1 cellular context compared by ENCODE assay signal in the genomic region with DNA sequence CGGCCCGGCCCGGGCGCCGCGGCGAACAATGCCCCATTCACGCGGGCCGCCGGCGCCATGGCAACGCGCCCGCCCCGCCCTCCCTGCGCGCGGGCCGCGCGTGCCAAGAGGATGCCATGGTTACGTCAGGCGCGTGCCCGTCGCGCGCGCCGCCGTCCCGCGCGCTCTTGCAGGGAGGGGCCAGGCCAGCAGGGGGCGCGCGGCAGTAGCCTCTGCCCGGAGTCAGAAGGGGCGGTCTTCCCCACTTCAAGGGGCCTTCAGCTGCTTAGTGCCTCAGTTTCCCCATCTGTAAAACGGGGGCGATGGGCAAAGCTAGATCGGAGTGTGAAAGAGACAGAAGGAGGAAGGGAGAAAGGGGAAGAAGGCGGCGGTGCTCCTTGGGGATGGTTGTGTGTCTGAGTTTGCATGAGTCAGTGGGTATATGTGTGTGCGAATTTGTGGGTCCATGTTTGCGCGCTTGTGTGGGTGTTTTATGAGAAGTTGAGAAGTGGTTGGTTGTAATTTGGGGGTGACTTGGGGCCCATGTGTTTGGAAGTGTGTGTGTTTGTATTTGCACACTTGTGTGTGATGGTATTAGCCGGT.
TF ChIP-seq lines count a peak whose summit lies in the region.

No MANE protein-coding gene starts in this region.

TF ChIP-seq in HepG2, 621 proteins besides CTCF, POLR2A, EP300 and RAD21 (continued from another document and continues in another):
- TF ChIP-seq, protein P1, sequence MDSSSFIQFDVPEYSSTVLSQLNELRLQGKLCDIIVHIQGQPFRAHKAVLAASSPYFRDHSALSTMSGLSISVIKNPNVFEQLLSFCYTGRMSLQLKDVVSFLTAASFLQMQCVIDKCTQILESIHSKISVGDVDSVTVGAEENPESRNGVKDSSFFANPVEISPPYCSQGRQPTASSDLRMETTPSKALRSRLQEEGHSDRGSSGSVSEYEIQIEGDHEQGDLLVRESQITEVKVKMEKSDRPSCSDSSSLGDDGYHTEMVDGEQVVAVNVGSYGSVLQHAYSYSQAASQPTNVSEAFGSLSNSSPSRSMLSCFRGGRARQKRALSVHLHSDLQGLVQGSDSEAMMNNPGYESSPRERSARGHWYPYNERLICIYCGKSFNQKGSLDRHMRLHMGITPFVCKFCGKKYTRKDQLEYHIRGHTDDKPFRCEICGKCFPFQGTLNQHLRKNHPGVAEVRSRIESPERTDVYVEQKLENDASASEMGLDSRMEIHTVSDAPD (CRISPR knock-in tag; IDR thresholded peaks at IDR 0.05), result no peak
- TF ChIP-seq ZNF567 (CRISPR knock-in tag; IDR thresholded peaks at IDR 0.05; ENCODE audit: borderline replicate concordance), result no peak
- TF ChIP-seq ZNF292 (CRISPR knock-in tag; IDR thresholded peaks at IDR 0.05; ENCODE audit: borderline replicate concordance, low read depth), result no peak
- TF ChIP-seq ZBTB20 (CRISPR knock-in tag; IDR thresholded peaks at IDR 0.05; ENCODE audit: borderline replicate concordance, low read depth), result no peak
- TF ChIP-seq, protein P2, sequence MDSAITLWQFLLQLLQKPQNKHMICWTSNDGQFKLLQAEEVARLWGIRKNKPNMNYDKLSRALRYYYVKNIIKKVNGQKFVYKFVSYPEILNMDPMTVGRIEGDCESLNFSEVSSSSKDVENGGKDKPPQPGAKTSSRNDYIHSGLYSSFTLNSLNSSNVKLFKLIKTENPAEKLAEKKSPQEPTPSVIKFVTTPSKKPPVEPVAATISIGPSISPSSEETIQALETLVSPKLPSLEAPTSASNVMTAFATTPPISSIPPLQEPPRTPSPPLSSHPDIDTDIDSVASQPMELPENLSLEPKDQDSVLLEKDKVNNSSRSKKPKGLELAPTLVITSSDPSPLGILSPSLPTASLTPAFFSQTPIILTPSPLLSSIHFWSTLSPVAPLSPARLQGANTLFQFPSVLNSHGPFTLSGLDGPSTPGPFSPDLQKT (CRISPR knock-in tag; IDR thresholded peaks at IDR 0.05; ENCODE audit: borderline replicate concordance), result no peak
- 0 out of 2 replicates have a peak, but pooled peaks have one; percentile 34 for TF ChIP-seq KDM3A (CRISPR knock-in tag; IDR thresholded peaks at IDR 0.05; ENCODE audit: low read depth)
- TF ChIP-seq SSRP1 (CRISPR knock-in tag; IDR thresholded peaks at IDR 0.05), result no peak
- TF ChIP-seq, protein P3, sequence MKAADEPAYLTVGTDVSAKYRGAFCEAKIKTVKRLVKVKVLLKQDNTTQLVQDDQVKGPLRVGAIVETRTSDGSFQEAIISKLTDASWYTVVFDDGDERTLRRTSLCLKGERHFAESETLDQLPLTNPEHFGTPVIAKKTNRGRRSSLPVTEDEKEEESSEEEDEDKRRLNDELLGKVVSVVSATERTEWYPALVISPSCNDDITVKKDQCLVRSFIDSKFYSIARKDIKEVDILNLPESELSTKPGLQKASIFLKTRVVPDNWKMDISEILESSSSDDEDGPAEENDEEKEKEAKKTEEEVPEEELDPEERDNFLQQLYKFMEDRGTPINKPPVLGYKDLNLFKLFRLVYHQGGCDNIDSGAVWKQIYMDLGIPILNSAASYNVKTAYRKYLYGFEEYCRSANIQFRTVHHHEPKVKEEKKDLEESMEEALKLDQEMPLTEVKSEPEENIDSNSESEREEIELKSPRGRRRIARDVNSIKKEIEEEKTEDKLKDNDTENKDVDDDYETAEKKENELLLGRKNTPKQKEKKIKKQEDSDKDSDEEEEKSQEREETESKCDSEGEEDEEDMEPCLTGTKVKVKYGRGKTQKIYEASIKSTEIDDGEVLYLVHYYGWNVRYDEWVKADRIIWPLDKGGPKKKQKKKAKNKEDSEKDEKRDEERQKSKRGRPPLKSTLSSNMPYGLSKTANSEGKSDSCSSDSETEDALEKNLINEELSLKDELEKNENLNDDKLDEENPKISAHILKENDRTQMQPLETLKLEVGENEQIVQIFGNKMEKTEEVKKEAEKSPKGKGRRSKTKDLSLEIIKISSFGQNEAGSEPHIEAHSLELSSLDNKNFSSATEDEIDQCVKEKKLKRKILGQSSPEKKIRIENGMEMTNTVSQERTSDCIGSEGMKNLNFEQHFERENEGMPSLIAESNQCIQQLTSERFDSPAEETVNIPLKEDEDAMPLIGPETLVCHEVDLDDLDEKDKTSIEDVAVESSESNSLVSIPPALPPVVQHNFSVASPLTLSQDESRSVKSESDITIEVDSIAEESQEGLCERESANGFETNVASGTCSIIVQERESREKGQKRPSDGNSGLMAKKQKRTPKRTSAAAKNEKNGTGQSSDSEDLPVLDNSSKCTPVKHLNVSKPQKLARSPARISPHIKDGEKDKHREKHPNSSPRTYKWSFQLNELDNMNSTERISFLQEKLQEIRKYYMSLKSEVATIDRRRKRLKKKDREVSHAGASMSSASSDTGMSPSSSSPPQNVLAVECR (CRISPR knock-in tag; IDR thresholded peaks at IDR 0.05; ENCODE audit: borderline replicate concordance), result peak; percentile 63; the same call in 1 of the 2 replicates
- no peak for TF ChIP-seq ZBTB21 (CRISPR knock-in tag; IDR thresholded peaks at IDR 0.05)
- TF ChIP-seq SALL1 (CRISPR knock-in tag; IDR thresholded peaks at IDR 0.05), result peak; percentile 76
- peak; percentile 49; the same call in 1 of the 2 replicates for TF ChIP-seq FOXA3 (CRISPR knock-in tag; IDR thresholded peaks at IDR 0.05)
- TF ChIP-seq, protein P4, sequence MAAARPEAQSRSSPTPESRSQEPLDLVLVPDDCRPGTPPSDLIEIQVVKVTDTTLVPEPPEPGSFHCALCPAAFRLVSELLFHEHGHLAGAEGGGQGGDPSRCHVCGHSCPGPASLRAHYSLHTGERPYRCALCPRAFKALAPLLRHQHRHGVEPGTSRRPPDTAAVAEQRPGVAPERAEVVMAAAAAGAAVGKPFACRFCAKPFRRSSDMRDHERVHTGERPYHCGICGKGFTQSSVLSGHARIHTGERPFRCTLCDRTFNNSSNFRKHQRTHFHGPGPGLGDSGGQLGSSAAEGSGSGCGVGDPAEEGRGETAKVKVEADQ (CRISPR knock-in tag; IDR thresholded peaks at IDR 0.05; ENCODE audit: borderline replicate concordance), result no peak
- TF ChIP-seq, protein P5, sequence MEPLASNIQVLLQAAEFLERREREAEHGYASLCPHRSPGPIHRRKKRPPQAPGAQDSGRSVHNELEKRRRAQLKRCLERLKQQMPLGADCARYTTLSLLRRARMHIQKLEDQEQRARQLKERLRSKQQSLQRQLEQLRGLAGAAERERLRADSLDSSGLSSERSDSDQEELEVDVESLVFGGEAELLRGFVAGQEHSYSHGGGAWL (CRISPR knock-in tag; IDR thresholded peaks at IDR 0.05), result 0 out of 2 replicates have a peak, but pooled peaks have one; percentile 43
- TF ChIP-seq REL (CRISPR knock-in tag; conservative IDR thresholded peaks at IDR 0.05), result 0 out of 2 replicates have a peak, but pooled peaks have one; percentile 71
- no peak for TF ChIP-seq CCAR2 (optimal IDR thresholded peaks at IDR 0.05; ENCODE audit: low read depth, low read length)
- TF ChIP-seq EHMT2 (IDR thresholded peaks at IDR 0.05; ENCODE audit: borderline replicate concordance, low read depth, low read length), result no peak
- TF ChIP-seq RELA (CRISPR knock-in tag; IDR thresholded peaks at IDR 0.05), result no peak
- peak; percentile 46; the same call in 1 of the 2 replicates for TF ChIP-seq HDAC1 (CRISPR knock-in tag; IDR thresholded peaks at IDR 0.05)
- TF ChIP-seq ZSCAN31 (CRISPR knock-in tag; IDR thresholded peaks at IDR 0.05; ENCODE audit: low read depth), result no peak
- no peak for TF ChIP-seq TAF15 (IDR thresholded peaks at IDR 0.05; ENCODE audit: low read depth, low read length, poor library complexity, severe bottlenecking)
- peak; percentile 63; the same call in 1 of the 2 replicates for TF ChIP-seq GABPB1 (CRISPR knock-in tag; IDR thresholded peaks at IDR 0.05)
- TF ChIP-seq, protein P6, sequence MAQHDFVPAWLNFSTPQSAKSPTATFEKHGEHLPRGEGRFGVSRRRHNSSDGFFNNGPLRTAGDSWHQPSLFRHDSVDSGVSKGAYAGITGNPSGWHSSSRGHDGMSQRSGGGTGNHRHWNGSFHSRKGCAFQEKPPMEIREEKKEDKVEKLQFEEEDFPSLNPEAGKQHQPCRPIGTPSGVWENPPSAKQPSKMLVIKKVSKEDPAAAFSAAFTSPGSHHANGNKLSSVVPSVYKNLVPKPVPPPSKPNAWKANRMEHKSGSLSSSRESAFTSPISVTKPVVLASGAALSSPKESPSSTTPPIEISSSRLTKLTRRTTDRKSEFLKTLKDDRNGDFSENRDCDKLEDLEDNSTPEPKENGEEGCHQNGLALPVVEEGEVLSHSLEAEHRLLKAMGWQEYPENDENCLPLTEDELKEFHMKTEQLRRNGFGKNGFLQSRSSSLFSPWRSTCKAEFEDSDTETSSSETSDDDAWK (CRISPR knock-in tag; IDR thresholded peaks at IDR 0.05), result no peak
- TF ChIP-seq, protein P7, sequence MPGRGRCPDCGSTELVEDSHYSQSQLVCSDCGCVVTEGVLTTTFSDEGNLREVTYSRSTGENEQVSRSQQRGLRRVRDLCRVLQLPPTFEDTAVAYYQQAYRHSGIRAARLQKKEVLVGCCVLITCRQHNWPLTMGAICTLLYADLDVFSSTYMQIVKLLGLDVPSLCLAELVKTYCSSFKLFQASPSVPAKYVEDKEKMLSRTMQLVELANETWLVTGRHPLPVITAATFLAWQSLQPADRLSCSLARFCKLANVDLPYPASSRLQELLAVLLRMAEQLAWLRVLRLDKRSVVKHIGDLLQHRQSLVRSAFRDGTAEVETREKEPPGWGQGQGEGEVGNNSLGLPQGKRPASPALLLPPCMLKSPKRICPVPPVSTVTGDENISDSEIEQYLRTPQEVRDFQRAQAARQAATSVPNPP (CRISPR knock-in tag; IDR thresholded peaks at IDR 0.05), result no peak
- TF ChIP-seq, protein P8, sequence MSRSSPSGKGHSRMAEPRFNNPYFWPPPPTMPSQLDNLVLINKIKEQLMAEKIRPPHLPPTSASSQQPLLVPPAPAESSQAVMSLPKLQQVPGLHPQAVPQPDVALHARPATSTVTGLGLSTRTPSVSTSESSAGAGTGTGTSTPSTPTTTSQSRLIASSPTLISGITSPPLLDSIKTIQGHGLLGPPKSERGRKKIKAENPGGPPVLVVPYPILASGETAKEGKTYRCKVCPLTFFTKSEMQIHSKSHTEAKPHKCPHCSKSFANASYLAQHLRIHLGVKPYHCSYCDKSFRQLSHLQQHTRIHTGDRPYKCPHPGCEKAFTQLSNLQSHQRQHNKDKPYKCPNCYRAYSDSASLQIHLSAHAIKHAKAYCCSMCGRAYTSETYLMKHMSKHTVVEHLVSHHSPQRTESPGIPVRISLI (CRISPR knock-in tag; IDR thresholded peaks at IDR 0.05; ENCODE audit: borderline replicate concordance), result peak; percentile 9; the same call in 1 of the 2 replicates
- TF ChIP-seq, protein P9, sequence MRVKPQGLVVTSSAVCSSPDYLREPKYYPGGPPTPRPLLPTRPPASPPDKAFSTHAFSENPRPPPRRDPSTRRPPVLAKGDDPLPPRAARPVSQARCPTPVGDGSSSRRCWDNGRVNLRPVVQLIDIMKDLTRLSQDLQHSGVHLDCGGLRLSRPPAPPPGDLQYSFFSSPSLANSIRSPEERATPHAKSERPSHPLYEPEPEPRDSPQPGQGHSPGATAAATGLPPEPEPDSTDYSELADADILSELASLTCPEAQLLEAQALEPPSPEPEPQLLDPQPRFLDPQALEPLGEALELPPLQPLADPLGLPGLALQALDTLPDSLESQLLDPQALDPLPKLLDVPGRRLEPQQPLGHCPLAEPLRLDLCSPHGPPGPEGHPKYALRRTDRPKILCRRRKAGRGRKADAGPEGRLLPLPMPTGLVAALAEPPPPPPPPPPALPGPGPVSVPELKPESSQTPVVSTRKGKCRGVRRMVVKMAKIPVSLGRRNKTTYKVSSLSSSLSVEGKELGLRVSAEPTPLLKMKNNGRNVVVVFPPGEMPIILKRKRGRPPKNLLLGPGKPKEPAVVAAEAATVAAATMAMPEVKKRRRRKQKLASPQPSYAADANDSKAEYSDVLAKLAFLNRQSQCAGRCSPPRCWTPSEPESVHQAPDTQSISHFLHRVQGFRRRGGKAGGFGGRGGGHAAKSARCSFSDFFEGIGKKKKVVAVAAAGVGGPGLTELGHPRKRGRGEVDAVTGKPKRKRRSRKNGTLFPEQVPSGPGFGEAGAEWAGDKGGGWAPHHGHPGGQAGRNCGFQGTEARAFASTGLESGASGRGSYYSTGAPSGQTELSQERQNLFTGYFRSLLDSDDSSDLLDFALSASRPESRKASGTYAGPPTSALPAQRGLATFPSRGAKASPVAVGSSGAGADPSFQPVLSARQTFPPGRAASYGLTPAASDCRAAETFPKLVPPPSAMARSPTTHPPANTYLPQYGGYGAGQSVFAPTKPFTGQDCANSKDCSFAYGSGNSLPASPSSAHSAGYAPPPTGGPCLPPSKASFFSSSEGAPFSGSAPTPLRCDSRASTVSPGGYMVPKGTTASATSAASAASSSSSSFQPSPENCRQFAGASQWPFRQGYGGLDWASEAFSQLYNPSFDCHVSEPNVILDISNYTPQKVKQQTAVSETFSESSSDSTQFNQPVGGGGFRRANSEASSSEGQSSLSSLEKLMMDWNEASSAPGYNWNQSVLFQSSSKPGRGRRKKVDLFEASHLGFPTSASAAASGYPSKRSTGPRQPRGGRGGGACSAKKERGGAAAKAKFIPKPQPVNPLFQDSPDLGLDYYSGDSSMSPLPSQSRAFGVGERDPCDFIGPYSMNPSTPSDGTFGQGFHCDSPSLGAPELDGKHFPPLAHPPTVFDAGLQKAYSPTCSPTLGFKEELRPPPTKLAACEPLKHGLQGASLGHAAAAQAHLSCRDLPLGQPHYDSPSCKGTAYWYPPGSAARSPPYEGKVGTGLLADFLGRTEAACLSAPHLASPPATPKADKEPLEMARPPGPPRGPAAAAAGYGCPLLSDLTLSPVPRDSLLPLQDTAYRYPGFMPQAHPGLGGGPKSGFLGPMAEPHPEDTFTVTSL (CRISPR knock-in tag; IDR thresholded peaks at IDR 0.05; ENCODE audit: borderline replicate concordance), result no peak
- peak; percentile 50 for TF ChIP-seq SMC3 (IDR thresholded peaks at IDR 0.05; ENCODE audit: low read length)
- no peak for TF ChIP-seq SCMH1 (CRISPR knock-in tag; IDR thresholded peaks at IDR 0.05; ENCODE audit: borderline replicate concordance)
- no peak for TF ChIP-seq SIN3B (IDR thresholded peaks at IDR 0.05; ENCODE audit: low read length)
- no peak for TF ChIP-seq ZNF816 (CRISPR knock-in tag; IDR thresholded peaks at IDR 0.05; ENCODE audit: borderline replicate concordance)
- no peak for TF ChIP-seq KLF13 (CRISPR knock-in tag; IDR thresholded peaks at IDR 0.05)
- no peak; the same call in none of the 2 replicates for TF ChIP-seq ESRRA (CRISPR knock-in tag; IDR thresholded peaks at IDR 0.05; ENCODE audit: low read depth)
- TF ChIP-seq PHF20 (CRISPR knock-in tag; IDR thresholded peaks at IDR 0.05), result no peak
- TF ChIP-seq, protein P10, sequence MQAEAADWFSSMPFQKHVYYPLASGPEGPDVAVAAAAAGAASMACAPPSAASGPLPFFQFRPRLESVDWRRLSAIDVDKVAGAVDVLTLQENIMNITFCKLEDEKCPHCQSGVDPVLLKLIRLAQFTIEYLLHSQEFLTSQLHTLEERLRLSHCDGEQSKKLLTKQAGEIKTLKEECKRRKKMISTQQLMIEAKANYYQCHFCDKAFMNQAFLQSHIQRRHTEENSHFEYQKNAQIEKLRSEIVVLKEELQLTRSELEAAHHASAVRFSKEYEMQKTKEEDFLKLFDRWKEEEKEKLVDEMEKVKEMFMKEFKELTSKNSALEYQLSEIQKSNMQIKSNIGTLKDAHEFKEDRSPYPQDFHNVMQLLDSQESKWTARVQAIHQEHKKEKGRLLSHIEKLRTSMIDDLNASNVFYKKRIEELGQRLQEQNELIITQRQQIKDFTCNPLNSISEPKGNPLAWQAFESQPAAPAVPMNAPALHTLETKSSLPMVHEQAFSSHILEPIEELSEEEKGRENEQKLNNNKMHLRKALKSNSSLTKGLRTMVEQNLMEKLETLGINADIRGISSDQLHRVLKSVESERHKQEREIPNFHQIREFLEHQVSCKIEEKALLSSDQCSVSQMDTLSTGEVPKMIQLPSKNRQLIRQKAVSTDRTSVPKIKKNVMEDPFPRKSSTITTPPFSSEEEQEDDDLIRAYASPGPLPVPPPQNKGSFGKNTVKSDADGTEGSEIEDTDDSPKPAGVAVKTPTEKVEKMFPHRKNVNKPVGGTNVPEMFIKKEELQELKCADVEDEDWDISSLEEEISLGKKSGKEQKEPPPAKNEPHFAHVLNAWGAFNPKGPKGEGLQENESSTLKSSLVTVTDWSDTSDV (CRISPR knock-in tag; IDR thresholded peaks at IDR 0.05), result no peak
